13 cellular contexts compared by ENCODE assay signal in genomic region chr6:52753137-52753536, GRCh38. TPM values are rescaled to one million over a fixed set of nuclear protein-coding genes. Genes with fewer than 3 reads are reported as not detected.
"Had no signal": no experiment of that assay in that cellular context is flagged by ENCODE, and none has a peak within 500 bp of the region (broad histone marks: within the 10 kb centered on the region; RNA-seq: fewer than 3 reads in every experiment).

No MANE protein-coding gene starts in this region.

RNA-seq across cellular contexts. Expression of gene GSTA2, which starts 10.1 kb away (rescaled TPM):
- total RNA-seq: chondrocyte; esophagus mucosa; fibroblast of lung; fibroblast of villous mesenchyme; frontal cortex; mesothelial cell of epicardium; natural killer cell treated with Interleukin-12 subunit alpha and Interleukin-12 subunit beta and Interleukin-15 and Interleukin-18, amount 100 ng/mL, for 72 hours; neural crest cell; omental fat pad; right atrium auricular region; sciatic nerve; urinary bladder had no signal

RNA-seq across cellular contexts. Expression of gene GSTA1, which starts 50.5 kb away (rescaled TPM):
- total RNA-seq: chondrocyte; fibroblast of lung; fibroblast of villous mesenchyme; frontal cortex; mesothelial cell of epicardium; natural killer cell treated with Interleukin-12 subunit alpha and Interleukin-12 subunit beta and Interleukin-15 and Interleukin-18, amount 100 ng/mL, for 72 hours; neural crest cell; omental fat pad; right atrium auricular region; skeletal muscle tissue; urinary bladder had no signal
